In the genomic region with DNA sequence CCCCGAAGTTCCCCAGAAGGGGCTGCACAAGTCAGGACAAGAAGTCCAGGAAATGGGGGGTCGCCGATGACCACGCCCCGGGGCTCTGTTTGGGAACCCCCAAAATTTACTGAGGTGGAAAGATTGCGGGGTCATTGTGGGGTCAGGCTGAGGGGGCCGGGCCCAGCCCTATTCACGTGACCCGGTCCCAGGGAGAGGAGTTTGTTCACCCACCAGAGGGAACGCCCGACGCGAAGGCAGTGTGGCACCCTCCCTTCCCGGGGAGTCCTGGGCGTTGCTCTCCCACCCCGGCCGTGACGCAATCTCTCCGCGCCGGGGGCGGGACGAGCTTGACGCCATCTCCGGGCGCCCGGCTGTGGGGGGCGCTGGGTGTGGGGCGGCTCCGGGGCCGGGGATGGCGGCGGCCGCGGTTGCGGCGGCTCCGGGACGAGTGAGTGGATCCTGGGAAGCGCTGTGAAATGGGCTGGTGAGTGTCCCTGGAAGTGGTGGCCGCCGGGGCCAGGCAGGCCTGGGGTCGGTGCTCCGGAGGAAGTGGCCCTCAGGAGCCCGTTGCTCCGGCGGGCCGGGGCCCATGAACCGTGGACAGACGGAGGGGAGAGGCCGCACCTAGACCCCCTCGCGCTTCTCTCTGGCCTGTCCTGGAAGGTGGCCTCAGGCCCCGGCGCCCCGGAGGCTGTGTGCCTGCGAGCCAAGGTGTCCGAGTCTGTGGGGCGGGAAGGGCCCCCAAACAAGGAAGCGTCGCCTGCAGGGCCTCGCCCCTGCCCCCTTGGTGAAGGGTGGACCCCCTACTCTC, we compare ENCODE assay signal across 8 cellular contexts. TPM values are rescaled to one million over a fixed set of nuclear protein-coding genes. Genes with fewer than 3 reads are reported as not detected.
DNase-seq lines count a peak whose midpoint lies in the region; TF ChIP-seq lines count a peak whose summit lies in the region.

A gene with protein sequence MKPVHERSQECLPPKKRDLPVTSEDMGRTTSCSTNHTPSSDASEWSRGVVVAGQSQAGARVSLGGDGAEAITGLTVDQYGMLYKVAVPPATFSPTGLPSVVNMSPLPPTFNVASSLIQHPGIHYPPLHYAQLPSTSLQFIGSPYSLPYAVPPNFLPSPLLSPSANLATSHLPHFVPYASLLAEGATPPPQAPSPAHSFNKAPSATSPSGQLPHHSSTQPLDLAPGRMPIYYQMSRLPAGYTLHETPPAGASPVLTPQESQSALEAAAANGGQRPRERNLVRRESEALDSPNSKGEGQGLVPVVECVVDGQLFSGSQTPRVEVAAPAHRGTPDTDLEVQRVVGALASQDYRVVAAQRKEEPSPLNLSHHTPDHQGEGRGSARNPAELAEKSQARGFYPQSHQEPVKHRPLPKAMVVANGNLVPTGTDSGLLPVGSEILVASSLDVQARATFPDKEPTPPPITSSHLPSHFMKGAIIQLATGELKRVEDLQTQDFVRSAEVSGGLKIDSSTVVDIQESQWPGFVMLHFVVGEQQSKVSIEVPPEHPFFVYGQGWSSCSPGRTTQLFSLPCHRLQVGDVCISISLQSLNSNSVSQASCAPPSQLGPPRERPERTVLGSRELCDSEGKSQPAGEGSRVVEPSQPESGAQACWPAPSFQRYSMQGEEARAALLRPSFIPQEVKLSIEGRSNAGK (plus strand): TSS at position 338 of the 793 bp plus-strand sequence. CDS start 3,765 bp downstream, outside the sequence.

- TF ChIP-seq POLR2A in stomach (IDR thresholded peaks at IDR 0.05): peak in 2 of 4 donors; percentile 76 to 80

- peaks cover 11% of the 10 kb centered on the region for H3K36me3 Mint-ChIP-seq in neural crest cell (ENCODE audit: low read depth)

- H3K9me3 ChIP-seq in stomach: no peaks in the 10 kb centered on the region

- no peaks in the 10 kb centered on the region for H3K27me3 Mint-ChIP-seq in neural crest cell (ENCODE audit: low read depth)

- intact Hi-C loops in stomach (cut with DNase I; ENCODE audit: low total_unique reads): no loop called here

- no peaks in the 10 kb centered on the region for H3K27me3 ChIP-seq in stomach

- peak within 1 kb of the TSS; percentile 88 to 96 (median 92) for H3K27ac ChIP-seq in stomach

- H3K27ac Mint-ChIP-seq in neural crest cell (ENCODE audit: unreplicated experiment): peak within 1 kb of the TSS; percentile 96

- H3K4me3 ChIP-seq in LNCaP clone FGC (ENCODE audit: low read depth, low read length) (peak within 1 kb of the TSS; percentile 100), foreskin fibroblast (ENCODE audit: low read depth in 1 of 2, low read length in 2 of 2) (peak within 1 kb of the TSS; percentile 98 to 99), stomach (peak within 1 kb of the TSS; percentile 97 to 100 (median 99))

- H3K4me1 ChIP-seq in stomach: peaks cover 3 to 25% (median 23%) of the 10 kb centered on the region in 4 donors

- peaks cover 26 to 32% (median 31%) of the 10 kb centered on the region in 4 donors for H3K36me3 ChIP-seq in stomach

- H3K4me3 Mint-ChIP-seq in neural crest cell: peak within 1 kb of the TSS; percentile 94

- H3K9me3 Mint-ChIP-seq in neural crest cell: no peaks in the 10 kb centered on the region

- TF ChIP-seq CTCF in LNCaP clone FGC (IDR thresholded peaks at IDR 0.05; ENCODE audit: control insufficient read depth, extremely low read depth, insufficient read depth): no peak
- no peak for TF ChIP-seq CTCF in foreskin fibroblast (IDR thresholded peaks at IDR 0.05; ENCODE audit: low read depth, low read length)
- no peak for TF ChIP-seq CTCF in neural crest cell (conservative IDR thresholded peaks at IDR 0.05)
- peak in 1 of 7 experiments; percentile 9 for TF ChIP-seq CTCF in stomach (IDR thresholded peaks at IDR 0.05)

- TF ChIP-seq EP300 in stomach (IDR thresholded peaks at IDR 0.05): no peak

- peaks cover 13% of the 10 kb centered on the region for H3K4me1 Mint-ChIP-seq in neural crest cell

- WGBS in stomach, 5 donors: 0 to 2% (median 1%) methylated on average over 9 to 62 of the region's 62 CpGs

- DNase-seq in ELF-1 (ENCODE audit: low read depth, low spot score) (peak; percentile 89), H4 (ENCODE audit: low spot score) (peak; percentile 88), LNCaP clone FGC (ENCODE audit: low read depth) (peak; percentile 64), SHP77 (lab: John Stamatoyannopoulos, UW) (peak; percentile 80 to 83), activated gamma-delta T cell (lab: John Stamatoyannopoulos, UW) (peak; percentile 90), foreskin fibroblast (peak; percentile 90 to 97), neural crest cell (ENCODE audit: low read depth, low spot score) (peak; percentile 85), stomach (peak; percentile 93)

RNA-seq across cellular contexts. Expression of the gene that starts here (rescaled TPM):
- 8.0 and 12.6 TPM in 2 replicates for total RNA-seq in H4 (2014; rRNA removed; shearing (Covaris generic))
- total RNA-seq in neural crest cell (27.4 and 28.4 TPM in 2 replicates), stomach (10 to 100 TPM in 3 of 5 donors, 1 to 10 TPM in 2; 8.5 to 33.4 (median 16.9) TPM)
- 1 to 10 TPM; 4.2 to 9.3 (median 7.2) TPM for polyA plus RNA-seq in stomach

Comparison
In these comparisons a context has a peak if more than half of its experiments do, and no peak if none do; other contexts are left out.
1. Peak in every context shown above with its lines: DNase-seq, H3K4me3 ChIP-seq and H3K27ac ChIP-seq.